In the genomic region with DNA sequence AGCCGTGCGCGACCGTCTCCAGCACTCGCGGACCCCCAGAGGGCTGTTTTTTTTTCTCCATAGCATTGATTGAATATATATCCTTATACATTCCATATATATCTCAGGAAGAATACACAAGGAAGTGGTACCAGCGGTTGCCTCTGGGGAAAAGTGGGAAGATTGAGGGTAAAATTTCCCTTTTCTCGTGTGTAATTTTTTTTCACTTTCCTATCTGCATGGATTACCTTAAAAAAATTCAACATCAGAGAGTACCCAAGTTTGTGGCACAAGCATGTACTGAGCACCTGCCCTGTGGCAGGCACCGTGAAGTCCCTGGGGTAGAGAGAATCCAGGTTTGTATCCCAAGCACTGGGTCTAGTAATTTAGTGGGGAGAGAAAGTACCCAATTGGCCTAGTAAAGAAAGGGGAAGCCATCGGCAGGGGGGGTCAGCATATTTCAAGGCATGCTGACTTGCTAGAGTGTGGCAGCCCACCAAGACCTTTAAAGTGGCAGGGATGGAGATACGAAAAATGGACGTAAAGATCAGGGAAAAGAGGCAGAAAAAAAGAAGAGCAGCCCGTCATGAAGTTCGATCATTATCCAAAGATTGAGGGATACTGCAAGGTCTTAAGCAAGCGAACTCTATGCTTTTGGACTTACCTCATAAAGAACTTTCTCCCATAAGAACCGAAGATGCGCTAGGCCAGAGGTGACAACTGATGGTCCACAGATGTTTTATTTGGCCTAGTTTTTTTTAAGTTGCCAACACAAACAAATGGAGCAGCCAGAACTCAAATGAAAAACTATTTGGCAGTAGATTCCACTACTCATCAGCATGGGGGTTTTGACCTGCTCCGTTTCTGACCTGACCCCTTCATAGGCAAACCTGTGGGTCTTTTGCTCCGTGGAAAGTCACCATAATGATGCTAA, we compare ENCODE assay signal across 8 cellular contexts. TPM values are rescaled to one million over a fixed set of nuclear protein-coding genes. Genes with fewer than 3 reads are reported as not detected.
A peak's percentile ranks its signal among the peaks of the same experiment; 100 is the strongest.
DNase-seq lines count a peak whose midpoint lies in the region; ATAC-seq, FAIRE-seq and TF ChIP-seq lines count a peak whose summit lies in the region.

No MANE protein-coding gene starts in this region.

- TF ChIP-seq CTCF in 22Rv1 (IDR thresholded peaks at IDR 0.05) (no peak), MCF 10A (IDR thresholded peaks at IDR 0.05; ENCODE audit: unreplicated experiment) (no peak), mesothelial cell of epicardium (IDR thresholded peaks at IDR 0.05; ENCODE audit: unreplicated experiment) (no peak)

- POLR2A ChIA-PET in MCF 10A (lab: Yijun Ruan, JAX): interaction anchor here (0.7 to 6.8 kb wide), 14 partner anchors 8 to 166 kb away, joined by 3 to 226 read pairs (median 9); a partner anchor contains a TSS

- intact Hi-C loops in MCF 10A (cut with micrococcal nuclease): no loop called here

- WGBS in HUES64: 87% methylated on average over 18 of the region's 19 CpGs

- no peak for DNase-seq in MCF 10A (ENCODE audit: unreplicated experiment)
- no peak for DNase-seq in mesothelial cell of epicardium (ENCODE audit: low spot score in 2 of 2, unreplicated experiment in 2 of 2)
- no peak for DNase-seq in middle frontal gyrus (ENCODE audit: extremely low spot score, low spot score)
- no peak for DNase-seq in HTR-8/SVneo (ENCODE audit: insufficient read length, low spot score)
- no peak for DNase-seq in GM19240 (ENCODE audit: insufficient read length, low spot score)

- peak overlapping the region; percentile 75 for H3K9ac ChIP-seq in HUES64 (ENCODE audit: low read depth, low read length)

- H3K27me3 ChIP-seq in HUES64 (ENCODE audit: insufficient read depth, low read length): no peaks in the 10 kb centered on the region

- peak overlapping the region; percentile 89 for H3K4me3 Mint-ChIP-seq in MCF 10A (ENCODE audit: unreplicated experiment)
- peak overlapping the region; percentile 94 for H3K4me3 Mint-ChIP-seq in mesothelial cell of epicardium

- H3K27me3 Mint-ChIP-seq in MCF 10A (ENCODE audit: insufficient read depth, unreplicated experiment): no peaks in the 10 kb centered on the region
- no peaks in the 10 kb centered on the region for H3K27me3 Mint-ChIP-seq in mesothelial cell of epicardium (ENCODE audit: low read depth)

- peak overlapping the region; percentile 79 for H3K27ac Mint-ChIP-seq in MCF 10A (ENCODE audit: low read depth, unreplicated experiment)
- peak overlapping the region; percentile 100 for H3K27ac Mint-ChIP-seq in mesothelial cell of epicardium

- H3K27ac ChIP-seq in 22Rv1: peak overlapping the region; percentile 100
- H3K27ac ChIP-seq in HUES64 (ENCODE audit: low read depth, low read length): peak overlapping the region; percentile 75

- H3K9me3 Mint-ChIP-seq in MCF 10A (ENCODE audit: unreplicated experiment) (no peaks in the 10 kb centered on the region), mesothelial cell of epicardium (no peaks in the 10 kb centered on the region)

- CTCF ChIA-PET in MCF 10A (lab: Yijun Ruan, JAX): no interaction called here

- BruUV-seq in MCF 10A (replicated peaks; lab: Mats Ljungman, UMichigan): no TSS peak

- H3K36me3 Mint-ChIP-seq in MCF 10A (ENCODE audit: insufficient read depth, unreplicated experiment) (peaks cover 31% of the 10 kb centered on the region), mesothelial cell of epicardium (peaks cover 20% of the 10 kb centered on the region)

- H3K4me1 Mint-ChIP-seq in MCF 10A (ENCODE audit: insufficient read depth, unreplicated experiment): peaks cover 28% of the 10 kb centered on the region
- H3K4me1 Mint-ChIP-seq in mesothelial cell of epicardium: peaks cover 34% of the 10 kb centered on the region

- ATAC-seq in GM19452 (IDR thresholded peaks at IDR 0.05; ENCODE audit: unreplicated experiment): no peak

- H3K36me3 ChIP-seq in HUES64 (ENCODE audit: insufficient read depth, low read length): peaks cover 26% of the 10 kb centered on the region

- peak overlapping the region; percentile 71 for H3K4me3 ChIP-seq in HUES64 (ENCODE audit: low read length)

- no peaks in the 10 kb centered on the region for H3K9me3 ChIP-seq in HUES64 (ENCODE audit: insufficient read depth, low read depth, low read length)

- peaks cover 22% of the 10 kb centered on the region for H3K4me1 ChIP-seq in HUES64 (ENCODE audit: insufficient read depth, low read length)

- no peak for FAIRE-seq in HTR-8/SVneo (lab: Jason Lieb, UNC)

RNA-seq across cellular contexts. Expression of a gene that starts 1.5 kb away (rescaled TPM):
- polyA plus RNA-seq in HUES64 (2013, experiment 1 of 2): 413 TPM
- 454 TPM for polyA plus RNA-seq in HUES64 (2013, experiment 2 of 2)
- total RNA-seq in MCF 10A (2022) (360 TPM in 2 replicates), mesothelial cell of epicardium (459 to 483 TPM (median 479 TPM) in 3 replicates)

RNA-seq across cellular contexts. Expression of a gene that starts 36.9 kb away (rescaled TPM):
- polyA plus RNA-seq in HUES64 (2013, experiment 1 of 2): 15.8 TPM
- polyA plus RNA-seq in HUES64 (2013, experiment 2 of 2): 19.1 TPM
- total RNA-seq in MCF 10A (2022): 36.0 and 45.4 TPM in 2 replicates
- 64.6 to 65.9 TPM (median 65.6 TPM) in 3 replicates for total RNA-seq in mesothelial cell of epicardium
